8 cellular contexts compared by ENCODE assay signal in the genomic region with DNA sequence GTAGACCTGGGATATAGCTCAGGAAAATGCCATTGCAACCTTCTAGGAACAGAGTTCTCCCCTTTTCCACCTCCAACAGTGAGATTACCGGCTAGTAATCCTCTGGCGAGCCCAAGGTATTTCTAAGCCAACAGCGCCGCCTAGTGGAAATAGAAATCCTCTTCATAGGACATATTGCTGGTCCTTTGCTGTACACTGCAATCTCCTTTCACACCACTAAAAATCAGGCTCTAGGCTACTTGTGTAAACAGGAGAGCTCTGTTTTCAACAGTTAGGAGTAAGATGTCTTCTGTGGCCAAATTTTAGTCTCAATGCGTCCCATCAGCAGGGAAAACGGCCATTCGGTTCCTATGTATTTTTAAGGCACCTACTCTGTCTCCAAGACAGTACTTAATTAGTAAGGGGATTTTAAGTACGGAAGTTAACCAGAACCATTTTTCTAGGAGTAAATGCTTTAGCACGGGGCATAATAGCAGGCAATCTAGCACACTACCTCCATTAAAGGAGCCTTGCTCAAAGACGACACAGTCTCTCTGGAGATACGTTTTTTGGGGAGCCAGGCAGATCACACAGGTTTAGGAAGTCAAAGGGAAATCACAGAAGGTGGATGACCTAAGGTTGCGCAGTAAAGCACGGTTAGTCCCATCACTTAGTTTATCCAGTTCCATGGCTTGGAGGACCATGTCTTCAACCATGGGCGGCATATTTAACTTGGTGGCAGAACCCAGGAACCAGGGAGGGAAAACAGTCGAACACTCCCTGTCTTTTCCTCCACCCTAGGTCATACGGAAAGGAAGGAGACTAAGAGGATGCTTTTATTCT. TPM values are rescaled to one million over a fixed set of nuclear protein-coding genes. Genes with fewer than 3 reads are reported as not detected.
DNase-seq lines count a peak whose midpoint lies in the region; ATAC-seq and TF ChIP-seq lines count a peak whose summit lies in the region.

No MANE protein-coding gene starts in this region.

- peaks cover 5% of the 10 kb centered on the region for H3K4me1 Mint-ChIP-seq in endothelial cell (ENCODE audit: unreplicated experiment)

- DNase-seq in DMS153 treated with DMSO at 0.1 percent for 48 hours (lab: John Stamatoyannopoulos, UW; ENCODE audit: unreplicated experiment) (peak; percentile 83), HT1080 (ENCODE audit: low read depth) (peak; percentile 84), NT2/D1 (ENCODE audit: low read depth, low spot score) (peak; percentile 77), endothelial cell (ENCODE audit: low spot score) (peak; percentile 87), myocyte (ENCODE audit: low read depth) (peak; percentile 87)
- DNase-seq in activated CD8-positive, alpha-beta memory T cell treated with anti-CD3 and anti-CD28 coated beads for 4 hours (ENCODE audit: low read depth in 2 of 2) = peak; percentile 42 to 58
- DNase-seq in stimulated activated CD8-positive, alpha-beta memory T cell treated with anti-CD3 and anti-CD28 coated beads, Interleukin-7, amount 100 ng/mL, for 48 hours (ENCODE audit: extremely low read depth in 1 of 2, low read depth in 1 of 2) = peak; percentile 17 to 66

- no peaks in the 10 kb centered on the region for H3K4me1 ChIP-seq in NT2/D1 (ENCODE audit: insufficient read depth, insufficient read length)

- H3K4me3 ChIP-seq in NT2/D1 (ENCODE audit: insufficient read length, low read depth) = no peak overlapping the region

- peak; percentile 98 for ATAC-seq in GM21526 (IDR thresholded peaks at IDR 0.05; ENCODE audit: low FRiP score, unreplicated experiment)

- H3K9me3 Mint-ChIP-seq in endothelial cell (ENCODE audit: unreplicated experiment) = no peaks in the 10 kb centered on the region

- peak overlapping the region; percentile 64 for H3K27ac Mint-ChIP-seq in endothelial cell (ENCODE audit: unreplicated experiment)

- no peak overlapping the region for H3K9ac ChIP-seq in NT2/D1 (ENCODE audit: insufficient read length, low read depth)

- H3K27me3 Mint-ChIP-seq in endothelial cell (ENCODE audit: unreplicated experiment) = no peaks in the 10 kb centered on the region

- H3K9me3 ChIP-seq in NT2/D1 (ENCODE audit: insufficient read depth, low read length) = peaks cover 7% of the 10 kb centered on the region; the same call in 1 of the 2 replicates

- H3K36me3 Mint-ChIP-seq in endothelial cell (ENCODE audit: low read depth, unreplicated experiment) = peaks cover 3% of the 10 kb centered on the region

- no peaks in the 10 kb centered on the region for H3K27me3 ChIP-seq in NT2/D1 (ENCODE audit: insufficient read depth, insufficient read length)

- TF ChIP-seq CTCF in endothelial cell (IDR thresholded peaks at IDR 0.05; ENCODE audit: unreplicated experiment) = peak; percentile 93

- no peak overlapping the region for H3K4me3 Mint-ChIP-seq in endothelial cell (ENCODE audit: unreplicated experiment)

- H3K36me3 ChIP-seq in NT2/D1 (ENCODE audit: insufficient read depth, insufficient read length, low read length) = no peaks in the 10 kb centered on the region

RNA-seq across cellular contexts. Expression of a gene that starts 43.8 kb away (rescaled TPM):
- 49.9 and 72.2 TPM in 2 replicates for total RNA-seq in HT1080 (2014; rRNA removed; shearing (Covaris generic))
- 114 and 133 TPM in 2 replicates for polyA plus RNA-seq in HT1080 (2015; cell fraction: cytosol; rRNA removed)
- 152 and 161 TPM in 2 replicates for polyA plus RNA-seq in HT1080 (2015; cell fraction: nucleus; rRNA removed)
- total RNA-seq in endothelial cell (ENCODE audit: unreplicated experiment) = 6.6 TPM
- total RNA-seq in myocyte = 14.1 and 25.8 TPM in 2 replicates
- 6.5 TPM for polyA plus RNA-seq in myocyte (2012)
